16 cellular contexts compared by ENCODE assay signal in the genomic region with DNA sequence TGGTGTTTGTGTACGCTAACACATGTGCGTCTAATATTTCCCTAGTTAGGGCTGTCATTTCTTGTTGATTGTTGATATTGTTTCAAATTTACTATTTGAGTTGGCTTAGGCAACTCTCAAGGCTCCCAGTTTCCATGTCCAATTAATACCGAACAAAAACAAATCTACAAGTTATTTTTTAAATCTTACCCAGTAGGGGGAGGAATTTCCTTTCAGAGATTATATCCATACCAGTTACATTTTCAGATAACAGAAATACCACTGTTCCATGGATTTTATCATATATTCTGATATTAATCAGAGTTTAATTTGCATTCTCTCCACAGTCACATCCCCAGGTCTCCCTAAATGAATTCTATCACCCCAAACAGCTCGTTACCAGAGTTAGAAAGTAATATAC. TPM values are rescaled to one million over a fixed set of nuclear protein-coding genes. Genes with fewer than 3 reads are reported as not detected.
DNase-seq lines count a peak whose midpoint lies in the region; FAIRE-seq and TF ChIP-seq lines count a peak whose summit lies in the region.
"Had no signal": no experiment of that assay in that cellular context is flagged by ENCODE, and none has a peak within 500 bp of the region (broad histone marks: within the 10 kb centered on the region; RNA-seq: fewer than 3 reads in every experiment).

No MANE protein-coding gene starts in this region.

- H3K4me3 ChIP-seq in A673 (ENCODE audit: low read depth, low read length, poor library complexity, severe bottlenecking) = no peak overlapping the region
- H3K4me3 ChIP-seq in kidney (ENCODE audit: low read length in 2 of 2) = no peak overlapping the region
- no peak overlapping the region for H3K4me3 ChIP-seq in MG63

- CTCF ChIA-PET in A673 (lab: Charles Lee) = no interaction called here

- TF ChIP-seq CTCF in A673 (conservative IDR thresholded peaks at IDR 0.05; ENCODE audit: low read depth, low read length) (peak; percentile 44; the same call in 1 of the 2 replicates), HFFc6 (IDR thresholded peaks at IDR 0.05) (peak; percentile 72), kidney (IDR thresholded peaks at IDR 0.05; ENCODE audit: borderline replicate concordance, extremely low read depth, insufficient read depth) (peak; percentile 12)

- no peak for FAIRE-seq in kidney (lab: Jason Lieb, UNC)

- H3K27ac Mint-ChIP-seq in HFFc6 = no peak overlapping the region
- H3K27ac Mint-ChIP-seq: CD4-positive, CD25-positive, alpha-beta regulatory T cell; stimulated activated memory B cell treated with anti-CD40 and anti-IgM and Interleukin-4, amounts not matched to agents 10 μg/mL and 1 μg/mL and 100 μg/mL, for 72 hours had no signal

- H3K4me1 ChIP-seq in A673 (ENCODE audit: insufficient read depth, low read length, poor library complexity, severe bottlenecking) = no peaks in the 10 kb centered on the region
- H3K4me1 ChIP-seq in kidney (ENCODE audit: control insufficient read depth in 1 of 2, insufficient read depth in 1 of 2, low read depth in 1 of 2, low read length in 2 of 2) = no peaks in the 10 kb centered on the region

- POLR2A ChIA-PET in A673 (lab: Charles Lee; ENCODE audit: low non-redundant PET) = no interaction called here

- H3K27me3 Mint-ChIP-seq in HFFc6 (ENCODE audit: insufficient read depth) = no peaks in the 10 kb centered on the region; the same call in 1 of the 2 replicates

- no peak overlapping the region for H3K9ac ChIP-seq in kidney (ENCODE audit: low read length in 2 of 2)

- no peaks in the 10 kb centered on the region for H3K9me3 ChIP-seq in A673 (ENCODE audit: low read depth, low read length, poor library complexity, severe bottlenecking)
- H3K9me3 ChIP-seq in kidney (ENCODE audit: control insufficient read depth in 1 of 2, low read length in 2 of 2) = no peaks in the 10 kb centered on the region
- peaks cover 2% of the 10 kb centered on the region; the same call in 1 of the 2 replicates for H3K9me3 ChIP-seq in MG63

- H3K27ac ChIP-seq in A673 (ENCODE audit: low read depth, low read length, poor library complexity, severe bottlenecking) = no peak overlapping the region
- no peak overlapping the region for H3K27ac ChIP-seq in kidney (ENCODE audit: low read depth in 2 of 2, low read length in 2 of 2)

- no peaks in the 10 kb centered on the region for H3K27me3 ChIP-seq in A673 (replicated peaks; ENCODE audit: insufficient read depth, low read depth, low read length, poor library complexity)
- no peaks in the 10 kb centered on the region for H3K27me3 ChIP-seq in MG63

- intact Hi-C loops in A673 (cut with micrococcal nuclease; ENCODE audit: unreplicated experiment) (no loop called here), kidney (cut with DNase I) (no loop called here)

- H3K4me3 Mint-ChIP-seq in HFFc6 = no peak overlapping the region
- H3K4me3 Mint-ChIP-seq: CD4-positive, CD25-positive, alpha-beta regulatory T cell; stimulated activated memory B cell treated with anti-CD40 and anti-IgM and Interleukin-4, amounts not matched to agents 10 μg/mL and 1 μg/mL and 100 μg/mL, for 72 hours had no signal

- no TSS peak for BruUV-seq in A673 (replicated peaks; lab: Mats Ljungman, UMichigan)

- DNase-seq in A673 (ENCODE audit: low spot score) (no peak), HFFc6 (no peak), amniotic epithelial cell (ENCODE audit: low read depth) (peak; percentile 12), kidney (no peak), MG63 (no peak), globus pallidus (ENCODE audit: low spot score) (no peak)
- no peak for DNase-seq in activated CD4-positive, CD25-positive, alpha-beta regulatory T cell treated with anti-CD3 and anti-CD28 coated beads, Interleukin-2, amount 50 U/mL, for 72 hours
- DNase-seq in activated CD4-positive, alpha-beta T cell treated with anti-CD3 and anti-CD28 coated beads, Interleukin-2, amount 50 U/mL, for 48 hours = no peak
- DNase-seq: activated T-cell treated with anti-CD3 and anti-CD28 coated beads, Interleukin-2, amount 50 U/mL, for 1 hour; CD4-positive, CD25-positive, alpha-beta regulatory T cell; mesendoderm; MV-4-11; NCI-H510A; Right ventricle myocardium superior; stimulated activated CD4-positive, alpha-beta T cell treated with anti-CD3 and anti-CD28 coated beads, Interleukin-2, amount 100 ng/mL, for 24 hours had no signal

- H3K36me3 ChIP-seq in A673 (ENCODE audit: insufficient read depth, low read length, poor library complexity, severe bottlenecking) (no peaks in the 10 kb centered on the region), kidney (ENCODE audit: control insufficient read depth in 1 of 2, insufficient read depth in 2 of 2, low read length in 2 of 2) (no peaks in the 10 kb centered on the region), MG63 (no peaks in the 10 kb centered on the region)

- no peaks in the 10 kb centered on the region for H3K36me3 Mint-ChIP-seq in HFFc6 (ENCODE audit: low read depth)
- H3K36me3 Mint-ChIP-seq: CD4-positive, CD25-positive, alpha-beta regulatory T cell; stimulated activated memory B cell treated with anti-CD40 and anti-IgM and Interleukin-4, amounts not matched to agents 10 μg/mL and 1 μg/mL and 100 μg/mL, for 72 hours had no signal

- peaks cover 21% of the 10 kb centered on the region for H3K4me1 Mint-ChIP-seq in HFFc6 (ENCODE audit: low read depth)
- H3K4me1 Mint-ChIP-seq: CD4-positive, CD25-positive, alpha-beta regulatory T cell; stimulated activated memory B cell treated with anti-CD40 and anti-IgM and Interleukin-4, amounts not matched to agents 10 μg/mL and 1 μg/mL and 100 μg/mL, for 72 hours had no signal

- no peaks in the 10 kb centered on the region for H3K9me3 Mint-ChIP-seq in HFFc6
- H3K9me3 Mint-ChIP-seq: stimulated activated memory B cell treated with anti-CD40 and anti-IgM and Interleukin-4, amounts not matched to agents 10 μg/mL and 1 μg/mL and 100 μg/mL, for 72 hours had no signal

RNA-seq across cellular contexts. Expression of gene AKR1B10, which starts 7.2 kb away (rescaled TPM):
- total RNA-seq in A673 (2021) (0.52 TPM in 1 of 2 replicates, not detected in the other), kidney (1.8 TPM)
- under 1 TPM in 5 of 6 experiments, not detected in 1; 0.35 to 0.56 (median 0.43) TPM for total RNA-seq in HFFc6 (2021; fragmentation: NEBNext Ultra II Directional; extraction: Animal tissue kit (Norgen Biotek cat#: 25700))
- polyA plus RNA-seq in kidney (ENCODE audit: insufficient read depth, low read depth, low replicate concordance) = 2.2 TPM
- not detected in 2 replicates for total RNA-seq in MG63 (2014; rRNA removed; shearing (Covaris generic); ENCODE audit: low replicate concordance)
- total RNA-seq: CD4-positive, CD25-positive, alpha-beta regulatory T cell had no signal
- polyA plus RNA-seq: CD4-positive, CD25-positive, alpha-beta regulatory T cell had no signal

RNA-seq across cellular contexts. Expression of gene AKR1B15, which starts 28.8 kb away (rescaled TPM):
- total RNA-seq in A673 (2021) (not detected in 2 replicates), kidney (not detected)
- not detected for total RNA-seq in HFFc6 (2021; fragmentation: NEBNext Ultra II Directional; extraction: Animal tissue kit (Norgen Biotek cat#: 25700))
- polyA plus RNA-seq in kidney (ENCODE audit: insufficient read depth, low read depth, low replicate concordance) = not detected
- total RNA-seq in MG63 (2014; rRNA removed; shearing (Covaris generic); ENCODE audit: low replicate concordance) = not detected in 2 replicates
- total RNA-seq: CD4-positive, CD25-positive, alpha-beta regulatory T cell; Right ventricle myocardium superior had no signal
- polyA plus RNA-seq: CD4-positive, CD25-positive, alpha-beta regulatory T cell had no signal

Comparison
In these comparisons a context has a peak if more than half of its experiments do, and no peak if none do; other contexts are left out.
1. CTCF ChIP-seq: peak in every context shown above with its lines; median percentile 72 in HFFc6; 44 in A673; 12 in kidney.